8 cellular contexts compared by ENCODE assay signal in genomic region chr2:7083580-7084509, GRCh38.
DNase-seq lines count a peak whose midpoint lies in the region; ATAC-seq, FAIRE-seq and TF ChIP-seq lines count a peak whose summit lies in the region.

No MANE protein-coding gene starts in this region.

- peak; percentile 51 for FAIRE-seq in GM19239 (lab: Jason Lieb, UNC)

- intact Hi-C loops in ascending aorta (cut with DNase I) = no loop called here
- intact Hi-C loops in mucosa of descending colon (cut with DNase I, micrococcal nuclease) = no loop called here

- peak overlapping the region; percentile 57 to 71 for H3K27ac ChIP-seq in ascending aorta

- H3K9me3 ChIP-seq in ascending aorta (peaks cover 0 to 3% of the 10 kb centered on the region in 2 donors), mucosa of descending colon (peaks cover 9% of the 10 kb centered on the region)

- TF ChIP-seq CTCF in ascending aorta (IDR thresholded peaks at IDR 0.05) = peak in 2 of 3 experiments; percentile 16 to 37
- no peak for TF ChIP-seq CTCF in mucosa of descending colon (IDR thresholded peaks at IDR 0.05)

- H3K4me3 ChIP-seq in ascending aorta (no peak overlapping the region), mucosa of descending colon (no peak overlapping the region)

- peak; percentile 29 for DNase-seq in COLO668 (lab: John Stamatoyannopoulos, UW; ENCODE audit: unreplicated experiment)
- DNase-seq in GM19239 (ENCODE audit: insufficient read length, low spot score) = no peak
- peak; percentile 7 for DNase-seq in NCI-H2107 (lab: John Stamatoyannopoulos, UW)
- DNase-seq in ascending aorta (ENCODE audit: low spot score in 2 of 2) = no peak
- DNase-seq in mucosa of descending colon = peak in 1 of 3 donors; percentile 19
- no peak for DNase-seq in hippocampal formation (lab: John Stamatoyannopoulos, UW)
- no peak for DNase-seq in SIG-M5 treated with dmso at 0.1 percent for 504 hours (lab: John Stamatoyannopoulos, UW; ENCODE audit: unreplicated experiment)

- no peaks in the 10 kb centered on the region for H3K36me3 ChIP-seq in ascending aorta
- H3K36me3 ChIP-seq in mucosa of descending colon (ENCODE audit: low read depth) = no peaks in the 10 kb centered on the region

- no peaks in the 10 kb centered on the region for H3K4me1 ChIP-seq in ascending aorta
- H3K4me1 ChIP-seq in mucosa of descending colon (ENCODE audit: low read depth) = no peaks in the 10 kb centered on the region

- no peaks in the 10 kb centered on the region for H3K27me3 ChIP-seq in ascending aorta

- peak; percentile 60 for ATAC-seq in mucosa of descending colon
- no peak for ATAC-seq in GM18498 (IDR thresholded peaks at IDR 0.05; ENCODE audit: unreplicated experiment)

Comparison
In these comparisons a context has a peak if more than half of its experiments do, and no peak if none do; other contexts are left out.
1. DNase-seq: peak in COLO668 (single experiment) and NCI-H2107 (single experiment); none in GM19239 (single experiment), ascending aorta (0 of 2), hippocampal formation (0 of 2) and SIG-M5 treated with dmso at 0.1 percent for 504 hours (single experiment).